19 cellular contexts compared by ENCODE assay signal in the genomic region with DNA sequence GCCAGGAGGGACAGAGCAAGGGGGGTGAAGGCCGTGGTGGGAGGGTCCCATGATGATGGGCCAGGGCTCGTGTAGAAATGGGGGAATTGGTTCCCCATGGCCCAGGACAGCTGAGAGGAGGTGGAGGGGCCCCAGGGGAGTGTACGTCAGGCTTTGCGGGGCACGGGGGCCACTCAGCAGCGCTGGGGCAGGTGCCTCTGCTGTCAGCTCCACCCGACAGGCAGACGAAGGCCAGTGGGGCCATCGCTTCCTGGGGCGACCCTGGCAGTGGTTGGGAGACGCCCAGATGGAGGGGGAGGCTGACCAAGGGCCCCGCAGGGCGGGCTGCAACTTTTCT. TPM values are rescaled to one million over a fixed set of nuclear protein-coding genes. Genes with fewer than 3 reads are reported as not detected.
DNase-seq lines count a peak whose midpoint lies in the region; ATAC-seq and TF ChIP-seq lines count a peak whose summit lies in the region.
"Had no signal": no experiment of that assay in that cellular context is flagged by ENCODE, and none has a peak within 500 bp of the region (broad histone marks: within the 10 kb centered on the region; RNA-seq: fewer than 3 reads in every experiment).

No MANE protein-coding gene starts in this region.

- H3K9me3 Mint-ChIP-seq in Caco-2 (ENCODE audit: unreplicated experiment) (no peaks in the 10 kb centered on the region), glutamatergic neuron (ENCODE audit: unreplicated experiment) (peaks cover 16% of the 10 kb centered on the region)
- no peaks in the 10 kb centered on the region for H3K9me3 Mint-ChIP-seq in CD8-positive, alpha-beta memory T cell
- H3K9me3 Mint-ChIP-seq: activated B cell treated with CpG ODN at 0.5 μM for 24 hours; stimulated activated naive CD8-positive, alpha-beta T cell treated with anti-CD3 and anti-CD28 coated beads, Interleukin-15, amount 100 ng/mL, for 72 hours; T-helper 1 cell treated with Interleukin-12 subunit alpha and Interleukin-12 subunit beta and Interleukin-4 antibody, amounts not matched to agents 30 μg/mL and 1 μg/mL, for 36 hours had no signal

- H3K27ac Mint-ChIP-seq in Caco-2 (ENCODE audit: unreplicated experiment), result peak overlapping the region; percentile 56
- H3K27ac Mint-ChIP-seq in glutamatergic neuron (ENCODE audit: unreplicated experiment), result peak overlapping the region; percentile 80
- H3K27ac Mint-ChIP-seq in CD8-positive, alpha-beta memory T cell, result peak overlapping the region in 1 of 8 donors; percentile 85
- H3K27ac Mint-ChIP-seq: activated B cell treated with CpG ODN at 0.5 μM for 24 hours; T-helper 1 cell treated with Interleukin-12 subunit alpha and Interleukin-12 subunit beta and Interleukin-4 antibody, amounts not matched to agents 30 μg/mL and 1 μg/mL, for 36 hours had no signal

- H3K27me3 ChIP-seq in Caco-2 (replicated peaks; ENCODE audit: control insufficient read depth, insufficient read depth, low read length), result no peaks in the 10 kb centered on the region
- H3K27me3 ChIP-seq in CD8-positive, alpha-beta memory T cell (ENCODE audit: insufficient read depth, low read length, poor library complexity, severe bottlenecking), result no peaks in the 10 kb centered on the region
- H3K27me3 ChIP-seq: ascending aorta had no signal

- BruUV-seq in Caco-2 (replicated peaks; lab: Mats Ljungman, UMichigan), result no TSS peak

- peak overlapping the region in 14 of 21 experiments; percentile 4 to 75 (median 63) for H3K27ac ChIP-seq in skin epidermis
- no peak overlapping the region for H3K27ac ChIP-seq in CD8-positive, alpha-beta memory T cell (ENCODE audit: low read depth, low read length)
- H3K27ac ChIP-seq: ascending aorta had no signal

- peaks cover 57% of the 10 kb centered on the region for H3K36me3 Mint-ChIP-seq in Caco-2 (ENCODE audit: insufficient read depth, unreplicated experiment)
- peaks cover 4% of the 10 kb centered on the region for H3K36me3 Mint-ChIP-seq in glutamatergic neuron (ENCODE audit: unreplicated experiment)
- H3K36me3 Mint-ChIP-seq in CD8-positive, alpha-beta memory T cell, result peaks cover 0 to 50% (median 3%) of the 10 kb centered on the region in 3 donors

- H3K4me3 Mint-ChIP-seq in Caco-2 (ENCODE audit: unreplicated experiment) (no peak overlapping the region), glutamatergic neuron (ENCODE audit: unreplicated experiment) (no peak overlapping the region)
- no peak overlapping the region for H3K4me3 Mint-ChIP-seq in CD8-positive, alpha-beta memory T cell
- H3K4me3 Mint-ChIP-seq: activated B cell treated with CpG ODN at 0.5 μM for 24 hours; T-helper 1 cell treated with Interleukin-12 subunit alpha and Interleukin-12 subunit beta and Interleukin-4 antibody, amounts not matched to agents 30 μg/mL and 1 μg/mL, for 36 hours had no signal

- H3K4me1 ChIP-seq in Caco-2, result no peaks in the 10 kb centered on the region
- no peaks in the 10 kb centered on the region for H3K4me1 ChIP-seq in CD8-positive, alpha-beta memory T cell (ENCODE audit: insufficient read depth, low read length)
- H3K4me1 ChIP-seq: ascending aorta, HAP-1 had no signal

- H3K36me3 ChIP-seq in Caco-2 (ENCODE audit: control insufficient read depth, insufficient read depth, low read length), result no peaks in the 10 kb centered on the region
- H3K36me3 ChIP-seq in CD8-positive, alpha-beta memory T cell (ENCODE audit: insufficient read depth, low read length), result no peaks in the 10 kb centered on the region

- POLR2A ChIA-PET in Caco-2 (lab: Charles Lee), result no interaction called here
- POLR2A ChIA-PET in CD8-positive, alpha-beta memory T cell (lab: Charles Lee), result no interaction called here

- no peak for DNase-seq in Caco-2
- peak; percentile 46 for DNase-seq in RPMI7951 (ENCODE audit: low read depth)
- no peak for DNase-seq in glutamatergic neuron
- DNase-seq in CD8-positive, alpha-beta memory T cell, result no peak
- DNase-seq in activated gamma-delta T cell treated with Interleukin-2 at 50 U/mL for 16 hours, result no peak
- DNase-seq: activated B cell treated with CpG ODN at 0.5 μM for 24 hours; GDM1; NCI-H1092; NCI-H2081 treated with DMSO at 0.1 percent for 48 hours; NCI-H524; SIG-M5; stimulated activated naive CD8-positive, alpha-beta T cell treated with anti-CD3 and anti-CD28 coated beads, Interleukin-15, amount 100 ng/mL, for 72 hours had no signal

- ATAC-seq in GM18519 (IDR thresholded peaks at IDR 0.05; ENCODE audit: low FRiP score, unreplicated experiment) (no peak), HG02588 (IDR thresholded peaks at IDR 0.05; ENCODE audit: unreplicated experiment) (no peak)

- H3K27me3 Mint-ChIP-seq in Caco-2 (ENCODE audit: insufficient read depth, unreplicated experiment), result no peaks in the 10 kb centered on the region
- peaks cover 10% of the 10 kb centered on the region for H3K27me3 Mint-ChIP-seq in glutamatergic neuron (ENCODE audit: unreplicated experiment)
- H3K27me3 Mint-ChIP-seq in CD8-positive, alpha-beta memory T cell, result no peaks in the 10 kb centered on the region
- H3K27me3 Mint-ChIP-seq: activated B cell treated with CpG ODN at 0.5 μM for 24 hours; stimulated activated naive CD8-positive, alpha-beta T cell treated with anti-CD3 and anti-CD28 coated beads, Interleukin-15, amount 100 ng/mL, for 72 hours had no signal

- intact Hi-C loops in Caco-2 (cut with micrococcal nuclease; ENCODE audit: unreplicated experiment), result no loop called here

- H3K4me3 ChIP-seq in Caco-2 (ENCODE audit: low read depth, low read length), result no peak overlapping the region
- no peak overlapping the region for H3K4me3 ChIP-seq in skin epidermis
- no peak overlapping the region for H3K4me3 ChIP-seq in CD8-positive, alpha-beta memory T cell (ENCODE audit: low read length)
- H3K4me3 ChIP-seq: ascending aorta, HAP-1 had no signal

- no peaks in the 10 kb centered on the region for H3K4me1 Mint-ChIP-seq in Caco-2 (ENCODE audit: low read depth, unreplicated experiment)
- H3K4me1 Mint-ChIP-seq in glutamatergic neuron (ENCODE audit: low read depth, unreplicated experiment), result peaks cover 13% of the 10 kb centered on the region
- peaks cover 0 to 1% (median 0%) of the 10 kb centered on the region in 3 donors for H3K4me1 Mint-ChIP-seq in CD8-positive, alpha-beta memory T cell
- H3K4me1 Mint-ChIP-seq: activated B cell treated with CpG ODN at 0.5 μM for 24 hours had no signal

- TF ChIP-seq CTCF in Caco-2 (IDR thresholded peaks at IDR 0.05; ENCODE audit: insufficient read depth in 1 of 2, low read depth in 1 of 2, low read length in 1 of 2, severe bottlenecking in 1 of 2, unreplicated experiment in 1 of 2) (no peak), glutamatergic neuron (IDR thresholded peaks at IDR 0.05; ENCODE audit: partially characterized antibody, unreplicated experiment) (no peak)

- CTCF ChIA-PET in Caco-2 (lab: Charles Lee), result no interaction called here
- CTCF ChIA-PET in CD8-positive, alpha-beta memory T cell (lab: Charles Lee), result interaction anchor here (0.5 kb wide), 1 partner anchor 20 kb away, joined by 3 read pairs; no protein-coding TSS in a partner anchor

- H3K9me3 ChIP-seq in Caco-2, result no peaks in the 10 kb centered on the region
- no peaks in the 10 kb centered on the region for H3K9me3 ChIP-seq in CD8-positive, alpha-beta memory T cell (ENCODE audit: low read length)
- H3K9me3 ChIP-seq: HAP-1 had no signal

RNA-seq across cellular contexts. Expression of a gene that starts 1.9 kb away (rescaled TPM):
- total RNA-seq in Caco-2 (2022) (1.5 and 1.9 TPM in 2 replicates), glutamatergic neuron (ENCODE audit: unreplicated experiment) (2.5 TPM)
- not detected in 2 replicates for total RNA-seq in RPMI7951 (2014; rRNA removed; shearing (Covaris generic))
- 1 to 10 TPM; 1.0 to 1.2 TPM for total RNA-seq in CD8-positive, alpha-beta memory T cell
- 0.38 TPM for polyA plus RNA-seq in CD8-positive, alpha-beta memory T cell
- total RNA-seq: ascending aorta, kidney epithelial cell had no signal

RNA-seq across cellular contexts. Expression of a gene that starts 20.3 kb away (rescaled TPM):
- total RNA-seq in Caco-2 (2022) (60.6 and 61.7 TPM in 2 replicates), glutamatergic neuron (ENCODE audit: unreplicated experiment) (134 TPM)
- total RNA-seq in RPMI7951 (2014; rRNA removed; shearing (Covaris generic)), result 205 and 240 TPM in 2 replicates
- total RNA-seq in CD8-positive, alpha-beta memory T cell, result 100 to 1,000 TPM; 114 to 119 TPM
- polyA plus RNA-seq in CD8-positive, alpha-beta memory T cell, result 48.9 TPM

RNA-seq across cellular contexts. Expression of a gene that starts 31.0 kb away (rescaled TPM):
- total RNA-seq in Caco-2 (2022) (58.1 and 59.1 TPM in 2 replicates), glutamatergic neuron (ENCODE audit: unreplicated experiment) (51.3 TPM)
- total RNA-seq in RPMI7951 (2014; rRNA removed; shearing (Covaris generic)), result 37.2 and 48.2 TPM in 2 replicates
- 10 to 100 TPM; 36.7 to 36.9 TPM for total RNA-seq in CD8-positive, alpha-beta memory T cell
- 14.4 TPM for polyA plus RNA-seq in CD8-positive, alpha-beta memory T cell

RNA-seq across cellular contexts. Expression of a gene that starts 35.7 kb away (rescaled TPM):
- total RNA-seq in Caco-2 (2022), result 33.9 and 34.5 TPM in 2 replicates
- total RNA-seq in RPMI7951 (2014; rRNA removed; shearing (Covaris generic)), result 135 and 192 TPM in 2 replicates
- 55.3 TPM for total RNA-seq in glutamatergic neuron (ENCODE audit: unreplicated experiment)
- total RNA-seq in CD8-positive, alpha-beta memory T cell, result 10 to 100 TPM; 44.0 to 50.6 TPM
- 54.2 TPM for polyA plus RNA-seq in CD8-positive, alpha-beta memory T cell

RNA-seq across cellular contexts. Expression of a gene that starts 36.6 kb away (rescaled TPM):
- total RNA-seq in Caco-2 (2022), result 17.4 and 18.3 TPM in 2 replicates
- 7.1 and 9.1 TPM in 2 replicates for total RNA-seq in RPMI7951 (2014; rRNA removed; shearing (Covaris generic))
- total RNA-seq in glutamatergic neuron (ENCODE audit: unreplicated experiment), result 8.5 TPM
- total RNA-seq in CD8-positive, alpha-beta memory T cell, result 10 to 100 TPM; 21.3 to 21.4 TPM
- 14.0 TPM for polyA plus RNA-seq in CD8-positive, alpha-beta memory T cell
